2 cellular contexts compared by ENCODE assay signal in the genomic region with DNA sequence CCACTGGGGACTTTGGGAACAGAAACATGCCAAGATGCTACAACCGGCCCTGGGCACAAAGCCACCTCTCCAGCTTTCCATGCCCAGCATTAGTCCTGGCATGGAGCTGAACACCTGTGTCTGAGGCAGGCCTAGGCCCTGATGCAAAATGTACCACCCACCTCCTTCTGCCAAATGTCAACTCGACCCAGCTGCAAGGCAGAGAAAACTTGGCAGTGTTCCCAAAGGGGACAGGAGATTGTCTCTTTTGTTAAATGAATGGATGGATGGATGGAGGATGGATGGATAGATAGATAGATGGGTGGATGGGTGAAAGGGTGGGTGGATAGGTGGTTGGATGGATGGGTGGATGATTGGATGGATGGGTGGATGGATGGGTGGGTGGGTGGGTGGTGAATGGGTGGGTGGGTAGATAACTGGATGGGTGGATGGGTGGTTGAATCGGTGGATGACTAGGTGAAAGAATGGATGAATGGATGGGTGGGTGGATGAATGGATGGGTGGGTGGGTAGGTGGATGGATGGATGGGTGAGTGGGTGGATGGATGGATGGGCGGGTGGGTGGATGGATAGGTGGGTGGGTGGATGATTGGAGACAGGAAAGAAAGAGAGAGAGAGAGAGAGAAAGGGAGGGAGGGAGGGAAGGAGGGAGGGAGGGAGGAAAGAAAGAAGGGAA.
TF ChIP-seq lines count a peak whose summit lies in the region.

No MANE protein-coding gene starts in this region.

TF ChIP-seq in neural cell, 6 proteins besides CTCF, POLR2A, EP300 and RAD21 (continued from another document):
- TF ChIP-seq, protein P1, sequence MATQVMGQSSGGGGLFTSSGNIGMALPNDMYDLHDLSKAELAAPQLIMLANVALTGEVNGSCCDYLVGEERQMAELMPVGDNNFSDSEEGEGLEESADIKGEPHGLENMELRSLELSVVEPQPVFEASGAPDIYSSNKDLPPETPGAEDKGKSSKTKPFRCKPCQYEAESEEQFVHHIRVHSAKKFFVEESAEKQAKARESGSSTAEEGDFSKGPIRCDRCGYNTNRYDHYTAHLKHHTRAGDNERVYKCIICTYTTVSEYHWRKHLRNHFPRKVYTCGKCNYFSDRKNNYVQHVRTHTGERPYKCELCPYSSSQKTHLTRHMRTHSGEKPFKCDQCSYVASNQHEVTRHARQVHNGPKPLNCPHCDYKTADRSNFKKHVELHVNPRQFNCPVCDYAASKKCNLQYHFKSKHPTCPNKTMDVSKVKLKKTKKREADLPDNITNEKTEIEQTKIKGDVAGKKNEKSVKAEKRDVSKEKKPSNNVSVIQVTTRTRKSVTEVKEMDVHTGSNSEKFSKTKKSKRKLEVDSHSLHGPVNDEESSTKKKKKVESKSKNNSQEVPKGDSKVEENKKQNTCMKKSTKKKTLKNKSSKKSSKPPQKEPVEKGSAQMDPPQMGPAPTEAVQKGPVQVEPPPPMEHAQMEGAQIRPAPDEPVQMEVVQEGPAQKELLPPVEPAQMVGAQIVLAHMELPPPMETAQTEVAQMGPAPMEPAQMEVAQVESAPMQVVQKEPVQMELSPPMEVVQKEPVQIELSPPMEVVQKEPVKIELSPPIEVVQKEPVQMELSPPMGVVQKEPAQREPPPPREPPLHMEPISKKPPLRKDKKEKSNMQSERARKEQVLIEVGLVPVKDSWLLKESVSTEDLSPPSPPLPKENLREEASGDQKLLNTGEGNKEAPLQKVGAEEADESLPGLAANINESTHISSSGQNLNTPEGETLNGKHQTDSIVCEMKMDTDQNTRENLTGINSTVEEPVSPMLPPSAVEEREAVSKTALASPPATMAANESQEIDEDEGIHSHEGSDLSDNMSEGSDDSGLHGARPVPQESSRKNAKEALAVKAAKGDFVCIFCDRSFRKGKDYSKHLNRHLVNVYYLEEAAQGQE (IDR thresholded peaks at IDR 0.05; ENCODE audit: borderline replicate concordance): no peak
- no peak for TF ChIP-seq TAF1 (IDR thresholded peaks at IDR 0.05; ENCODE audit: low read depth)

TF ChIP-seq in GM23338, 12 proteins besides CTCF, POLR2A, EP300 and RAD21 (continued from another document):
- TF ChIP-seq, protein P2, sequence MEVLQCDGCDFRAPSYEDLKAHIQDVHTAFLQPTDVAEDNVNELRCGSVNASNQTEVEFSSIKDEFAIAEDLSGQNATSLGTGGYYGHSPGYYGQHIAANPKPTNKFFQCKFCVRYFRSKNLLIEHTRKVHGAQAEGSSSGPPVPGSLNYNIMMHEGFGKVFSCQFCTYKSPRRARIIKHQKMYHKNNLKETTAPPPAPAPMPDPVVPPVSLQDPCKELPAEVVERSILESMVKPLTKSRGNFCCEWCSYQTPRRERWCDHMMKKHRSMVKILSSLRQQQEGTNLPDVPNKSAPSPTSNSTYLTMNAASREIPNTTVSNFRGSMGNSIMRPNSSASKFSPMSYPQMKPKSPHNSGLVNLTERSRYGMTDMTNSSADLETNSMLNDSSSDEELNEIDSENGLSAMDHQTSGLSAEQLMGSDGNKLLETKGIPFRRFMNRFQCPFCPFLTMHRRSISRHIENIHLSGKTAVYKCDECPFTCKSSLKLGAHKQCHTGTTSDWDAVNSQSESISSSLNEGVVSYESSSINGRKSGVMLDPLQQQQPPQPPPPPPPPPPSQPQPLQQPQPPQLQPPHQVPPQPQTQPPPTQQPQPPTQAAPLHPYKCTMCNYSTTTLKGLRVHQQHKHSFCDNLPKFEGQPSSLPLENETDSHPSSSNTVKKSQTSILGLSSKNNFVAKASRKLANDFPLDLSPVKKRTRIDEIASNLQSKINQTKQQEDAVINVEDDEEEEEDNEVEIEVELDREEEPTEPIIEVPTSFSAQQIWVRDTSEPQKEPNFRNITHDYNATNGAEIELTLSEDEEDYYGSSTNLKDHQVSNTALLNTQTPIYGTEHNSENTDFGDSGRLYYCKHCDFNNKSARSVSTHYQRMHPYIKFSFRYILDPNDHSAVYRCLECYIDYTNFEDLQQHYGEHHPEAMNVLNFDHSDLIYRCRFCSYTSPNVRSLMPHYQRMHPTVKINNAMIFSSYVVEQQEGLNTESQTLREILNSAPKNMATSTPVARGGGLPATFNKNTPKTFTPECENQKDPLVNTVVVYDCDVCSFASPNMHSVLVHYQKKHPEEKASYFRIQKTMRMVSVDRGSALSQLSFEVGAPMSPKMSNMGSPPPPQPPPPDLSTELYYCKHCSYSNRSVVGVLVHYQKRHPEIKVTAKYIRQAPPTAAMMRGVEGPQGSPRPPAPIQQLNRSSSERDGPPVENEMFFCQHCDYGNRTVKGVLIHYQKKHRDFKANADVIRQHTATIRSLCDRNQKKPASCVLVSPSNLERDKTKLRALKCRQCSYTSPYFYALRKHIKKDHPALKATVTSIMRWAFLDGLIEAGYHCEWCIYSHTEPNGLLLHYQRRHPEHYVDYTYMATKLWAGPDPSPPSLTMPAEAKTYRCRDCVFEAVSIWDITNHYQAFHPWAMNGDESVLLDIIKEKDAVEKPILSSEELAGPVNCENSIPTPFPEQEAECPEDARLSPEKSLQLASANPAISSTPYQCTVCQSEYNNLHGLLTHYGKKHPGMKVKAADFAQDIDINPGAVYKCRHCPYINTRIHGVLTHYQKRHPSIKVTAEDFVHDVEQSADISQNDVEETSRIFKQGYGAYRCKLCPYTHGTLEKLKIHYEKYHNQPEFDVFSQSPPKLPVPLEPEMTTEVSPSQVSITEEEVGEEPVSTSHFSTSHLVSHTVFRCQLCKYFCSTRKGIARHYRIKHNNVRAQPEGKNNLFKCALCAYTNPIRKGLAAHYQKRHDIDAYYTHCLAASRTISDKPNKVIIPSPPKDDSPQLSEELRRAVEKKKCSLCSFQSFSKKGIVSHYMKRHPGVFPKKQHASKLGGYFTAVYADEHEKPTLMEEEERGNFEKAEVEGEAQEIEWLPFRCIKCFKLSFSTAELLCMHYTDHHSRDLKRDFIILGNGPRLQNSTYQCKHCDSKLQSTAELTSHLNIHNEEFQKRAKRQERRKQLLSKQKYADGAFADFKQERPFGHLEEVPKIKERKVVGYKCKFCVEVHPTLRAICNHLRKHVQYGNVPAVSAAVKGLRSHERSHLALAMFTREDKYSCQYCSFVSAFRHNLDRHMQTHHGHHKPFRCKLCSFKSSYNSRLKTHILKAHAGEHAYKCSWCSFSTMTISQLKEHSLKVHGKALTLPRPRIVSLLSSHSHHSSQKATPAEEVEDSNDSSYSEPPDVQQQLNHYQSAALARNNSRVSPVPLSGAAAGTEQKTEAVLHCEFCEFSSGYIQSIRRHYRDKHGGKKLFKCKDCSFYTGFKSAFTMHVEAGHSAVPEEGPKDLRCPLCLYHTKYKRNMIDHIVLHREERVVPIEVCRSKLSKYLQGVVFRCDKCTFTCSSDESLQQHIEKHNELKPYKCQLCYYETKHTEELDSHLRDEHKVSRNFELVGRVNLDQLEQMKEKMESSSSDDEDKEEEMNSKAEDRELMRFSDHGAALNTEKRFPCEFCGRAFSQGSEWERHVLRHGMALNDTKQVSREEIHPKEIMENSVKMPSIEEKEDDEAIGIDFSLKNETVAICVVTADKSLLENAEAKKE (CRISPR knock-in tag; IDR thresholded peaks at IDR 0.05): no peak
- no peak for TF ChIP-seq ZNF331 (CRISPR knock-in tag; IDR thresholded peaks at IDR 0.05; ENCODE audit: low read depth)
- TF ChIP-seq POLR2AphosphoS5 (IDR thresholded peaks at IDR 0.05; ENCODE audit: low read depth): no peak
- TF ChIP-seq, protein P3, sequence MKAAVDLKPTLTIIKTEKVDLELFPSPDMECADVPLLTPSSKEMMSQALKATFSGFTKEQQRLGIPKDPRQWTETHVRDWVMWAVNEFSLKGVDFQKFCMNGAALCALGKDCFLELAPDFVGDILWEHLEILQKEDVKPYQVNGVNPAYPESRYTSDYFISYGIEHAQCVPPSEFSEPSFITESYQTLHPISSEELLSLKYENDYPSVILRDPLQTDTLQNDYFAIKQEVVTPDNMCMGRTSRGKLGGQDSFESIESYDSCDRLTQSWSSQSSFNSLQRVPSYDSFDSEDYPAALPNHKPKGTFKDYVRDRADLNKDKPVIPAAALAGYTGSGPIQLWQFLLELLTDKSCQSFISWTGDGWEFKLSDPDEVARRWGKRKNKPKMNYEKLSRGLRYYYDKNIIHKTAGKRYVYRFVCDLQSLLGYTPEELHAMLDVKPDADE (IDR thresholded peaks at IDR 0.05): no peak
- TF ChIP-seq EZH2 (IDR thresholded peaks at IDR 0.05; ENCODE audit: low read depth, unreplicated experiment): no peak
